ENCODE assay signal across 17 cellular contexts in the genomic region with DNA sequence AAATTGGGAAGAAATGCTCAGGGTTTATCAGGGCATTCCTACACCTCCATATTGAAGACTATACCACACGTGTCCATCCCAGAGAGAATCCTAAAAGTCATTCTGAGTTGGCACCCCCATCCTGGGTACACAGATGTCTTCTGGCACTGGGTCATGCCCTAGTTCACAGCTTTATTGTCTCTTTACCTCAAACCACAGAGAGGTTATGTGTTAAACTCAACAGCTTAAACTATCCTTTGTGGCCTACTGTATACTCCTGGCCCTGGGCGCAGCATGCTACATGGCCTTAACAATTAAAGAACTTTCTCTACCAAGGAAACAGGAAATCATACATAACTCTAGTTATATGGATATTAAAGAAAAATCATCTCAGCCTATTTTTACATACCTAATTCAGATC.
DNase-seq lines count a peak whose midpoint lies in the region; ATAC-seq lines count a peak whose summit lies in the region.
"Had no signal": no experiment of that assay in that cellular context is flagged by ENCODE, and none has a peak within 500 bp of the region (broad histone marks: within the 10 kb centered on the region; RNA-seq: fewer than 3 reads in every experiment).

No MANE protein-coding gene starts in this region.

- H3K4me1 Mint-ChIP-seq in immature natural killer cell: peaks cover 16 to 18% of the 10 kb centered on the region in 2 donors
- H3K4me1 Mint-ChIP-seq in stimulated activated effector memory CD8-positive, alpha-beta T cell treated with anti-CD3 and anti-CD28 coated beads, Interleukin-12 subunit alpha, Interleukin-12 subunit beta, amount 100 ng/mL, for 72 hours: no peaks in the 10 kb centered on the region
- H3K4me1 Mint-ChIP-seq: CD4-positive, alpha-beta memory T cell; GM23338 had no signal

- H3K36me3 Mint-ChIP-seq in immature natural killer cell: no peaks in the 10 kb centered on the region
- H3K36me3 Mint-ChIP-seq in stimulated activated effector memory CD8-positive, alpha-beta T cell treated with anti-CD3 and anti-CD28 coated beads, Interleukin-12 subunit alpha, Interleukin-12 subunit beta, amount 100 ng/mL, for 72 hours: no peaks in the 10 kb centered on the region
- H3K36me3 Mint-ChIP-seq: CD4-positive, alpha-beta memory T cell had no signal

- H3K36me3 ChIP-seq in Karpas-422 (ENCODE audit: insufficient read depth, low read length): no peaks in the 10 kb centered on the region

- H3K9me2 ChIP-seq in Karpas-422 (replicated peaks; ENCODE audit: insufficient read depth, low read length): no peaks in the 10 kb centered on the region

- H3K4me3 ChIP-seq in Karpas-422 (ENCODE audit: low read length): no peak overlapping the region
- H3K4me3 ChIP-seq: GM12878, GM23338 had no signal

- 0 out of 2 replicates have a peak, but pooled peaks cover 2% of the 10 kb centered on the region for H3K4me1 ChIP-seq in Karpas-422 (ENCODE audit: low read length)

- peaks cover 0 to 2% (median 0%) of the 10 kb centered on the region in 6 donors for H3K9me3 Mint-ChIP-seq in immature natural killer cell
- H3K9me3 Mint-ChIP-seq in stimulated activated effector memory CD8-positive, alpha-beta T cell treated with anti-CD3 and anti-CD28 coated beads, Interleukin-12 subunit alpha, Interleukin-12 subunit beta, amount 100 ng/mL, for 72 hours: no peaks in the 10 kb centered on the region
- H3K9me3 Mint-ChIP-seq: GM23338, H9 had no signal

- DNase-seq in Karpas-422: peak; percentile 27
- DNase-seq in immature natural killer cell: peak in 2 of 3 donors; percentile 22 to 28
- no peak for DNase-seq in stimulated activated effector memory CD8-positive, alpha-beta T cell treated with anti-CD3 and anti-CD28 coated beads, Interleukin-12 subunit alpha, Interleukin-12 subunit beta, amount 100 ng/mL, for 72 hours (ENCODE audit: low spot score in 2 of 2)
- DNase-seq in NCI-H1417 (lab: John Stamatoyannopoulos, UW): no peak
- DNase-seq in NCI-H2196 (lab: John Stamatoyannopoulos, UW; ENCODE audit: unreplicated experiment): no peak
- DNase-seq in DMS114 treated with DMSO at 0.1 percent for 48 hours (lab: John Stamatoyannopoulos, UW; ENCODE audit: unreplicated experiment): no peak
- DNase-seq: C1 segment of cervical spinal cord; Calu3; CD4-positive, alpha-beta memory T cell; COR-L47; DMS153; EL; GDM1; H9 had no signal

- no peaks in the 10 kb centered on the region for H3K79me2 ChIP-seq in Karpas-422 (ENCODE audit: low read length)

- H3K27me3 Mint-ChIP-seq in immature natural killer cell (ENCODE audit: low read depth in 3 of 3): peaks cover 0 to 13% (median 7%) of the 10 kb centered on the region in 3 donors

- no peaks in the 10 kb centered on the region for H3K9me3 ChIP-seq in Karpas-422 (ENCODE audit: low read length)

- peak overlapping the region in 1 of 6 donors; percentile 22 for H3K27ac Mint-ChIP-seq in immature natural killer cell
- no peak overlapping the region for H3K27ac Mint-ChIP-seq in stimulated activated effector memory CD8-positive, alpha-beta T cell treated with anti-CD3 and anti-CD28 coated beads, Interleukin-12 subunit alpha, Interleukin-12 subunit beta, amount 100 ng/mL, for 72 hours
- H3K27ac Mint-ChIP-seq: CD4-positive, alpha-beta memory T cell; GM23338; H9 had no signal

- no peak overlapping the region for H3K9ac ChIP-seq in Karpas-422 (ENCODE audit: low read length)

- H3K4me2 ChIP-seq in Karpas-422 (ENCODE audit: low read depth, low read length, poor library complexity, severe bottlenecking): no peak overlapping the region
- H3K4me2 ChIP-seq: GM23338 had no signal

- no peaks in the 10 kb centered on the region for H3K27me3 ChIP-seq in Karpas-422 (ENCODE audit: low read length)

- no peak overlapping the region for H3K27ac ChIP-seq in Karpas-422 (ENCODE audit: low read length)

- H3K4me3 Mint-ChIP-seq in immature natural killer cell: peak overlapping the region in 4 of 5 donors; percentile 7 to 58 (median 12)
- H3K4me3 Mint-ChIP-seq in stimulated activated effector memory CD8-positive, alpha-beta T cell treated with anti-CD3 and anti-CD28 coated beads, Interleukin-12 subunit alpha, Interleukin-12 subunit beta, amount 100 ng/mL, for 72 hours: no peak overlapping the region
- H3K4me3 Mint-ChIP-seq: CD4-positive, alpha-beta memory T cell; GM23338; H9 had no signal

- peak; percentile 54 for ATAC-seq in stimulated activated effector memory CD8-positive, alpha-beta T cell treated with anti-CD3 and anti-CD28 coated beads, Interleukin-12 subunit alpha, Interleukin-12 subunit beta, amount 100 ng/mL, for 72 hours
- ATAC-seq: GM12878, GM23338, HCT116 had no signal

- H4K20me1 ChIP-seq in Karpas-422 (ENCODE audit: insufficient read depth, low read depth, low read length): no peaks in the 10 kb centered on the region

- no peak overlapping the region for H2AFZ ChIP-seq in Karpas-422 (ENCODE audit: low read length)
- H2AFZ ChIP-seq: GM23338 had no signal

Comparison
In these comparisons a context has a peak if more than half of its experiments do, and no peak if none do; other contexts are left out.
1. DNase-seq: peak in Karpas-422 (single experiment) and immature natural killer cell (2 of 3); none in stimulated activated effector memory CD8-positive, alpha-beta T cell treated with anti-CD3 and anti-CD28 coated beads, Interleukin-12 subunit alpha, Interleukin-12 subunit beta, amount 100 ng/mL, for 72 hours (0 of 2), NCI-H1417 (0 of 3), NCI-H2196 (single experiment) and DMS114 treated with DMSO at 0.1 percent for 48 hours (single experiment).